ENCODE assay signal across 13 cellular contexts in the genomic region with DNA sequence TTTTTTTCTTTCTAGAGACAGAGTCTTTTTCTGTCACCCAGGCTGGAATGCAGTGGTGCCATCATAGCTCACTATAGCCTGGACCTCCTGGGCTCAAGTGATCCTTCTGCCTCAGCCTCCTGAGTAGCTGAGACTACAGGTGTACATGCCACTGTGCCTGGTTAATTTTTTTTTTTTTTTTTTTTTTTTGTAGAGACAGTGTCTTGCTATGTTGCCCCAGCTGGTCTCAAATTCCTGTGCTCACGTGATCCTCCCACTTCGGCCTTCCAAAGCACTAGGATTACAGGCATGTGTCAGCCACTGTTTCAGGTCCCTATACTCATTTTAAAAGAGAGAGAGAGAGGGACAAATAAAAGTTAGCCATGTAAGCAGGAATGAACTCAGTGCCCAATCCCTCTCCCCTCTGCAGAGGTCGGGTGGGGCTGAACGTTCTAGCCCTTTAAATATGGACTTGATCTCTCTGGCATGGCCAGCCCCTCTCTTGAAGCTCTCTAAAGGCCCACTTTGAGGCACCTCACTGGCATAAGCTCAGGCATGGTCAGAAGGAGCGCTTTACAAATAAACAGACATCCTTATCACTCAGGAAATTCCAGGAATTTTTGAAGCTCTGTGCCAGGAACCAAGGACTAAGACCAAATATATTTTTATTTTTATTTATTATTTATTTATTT. TPM values are rescaled to one million over a fixed set of nuclear protein-coding genes. Genes with fewer than 3 reads are reported as not detected.
DNase-seq lines count a peak whose midpoint lies in the region; ATAC-seq and TF ChIP-seq lines count a peak whose summit lies in the region.
"Had no signal": no experiment of that assay in that cellular context is flagged by ENCODE, and none has a peak within 500 bp of the region (broad histone marks: within the 10 kb centered on the region; RNA-seq: fewer than 3 reads in every experiment).

No MANE protein-coding gene starts in this region.

- peak overlapping the region in 3 of 5 donors; percentile 23 to 86 (median 52) for H3K27ac ChIP-seq in adrenal gland
- H3K27ac ChIP-seq in lower lobe of right lung, result peak overlapping the region; percentile 22
- H3K27ac ChIP-seq: KMS-11, WERI-Rb-1 had no signal

- H3K9me3 ChIP-seq in adrenal gland (replicated peaks in 1 of 3), result no peaks in the 10 kb centered on the region
- no peaks in the 10 kb centered on the region for H3K9me3 ChIP-seq in lower lobe of right lung
- H3K9me3 ChIP-seq: testis had no signal

- no peak for TF ChIP-seq CTCF in AG10803 (conservative IDR thresholded peaks at IDR 0.05; ENCODE audit: low read length)
- no peak for TF ChIP-seq CTCF in adrenal gland (IDR thresholded peaks at IDR 0.05)
- TF ChIP-seq CTCF in lower lobe of right lung (IDR thresholded peaks at IDR 0.05), result no peak

- TF ChIP-seq POLR2A in adrenal gland (IDR thresholded peaks at IDR 0.05) (no peak), GM18505 (IDR thresholded peaks at IDR 0.05; ENCODE audit: borderline replicate concordance, extremely low read depth, insufficient read depth, insufficient read length) (no peak)

- H3K36me3 ChIP-seq in adrenal gland (replicated peaks in 1 of 2) (no peaks in the 10 kb centered on the region), lower lobe of right lung (no peaks in the 10 kb centered on the region)
- H3K36me3 ChIP-seq: WERI-Rb-1 had no signal

- peaks cover 11 to 41% of the 10 kb centered on the region in 2 donors for H3K4me1 ChIP-seq in adrenal gland (replicated peaks in 1 of 2)
- peaks cover 58% of the 10 kb centered on the region for H3K4me1 ChIP-seq in lower lobe of right lung

- peak; percentile 58 to 63 for ATAC-seq in lower lobe of right lung
- no peak for ATAC-seq in HG03045 (IDR thresholded peaks at IDR 0.05; ENCODE audit: unreplicated experiment)
- ATAC-seq in GM18505 (IDR thresholded peaks at IDR 0.05; ENCODE audit: unreplicated experiment), result no peak
- ATAC-seq in GM18511 (IDR thresholded peaks at IDR 0.05; ENCODE audit: unreplicated experiment), result no peak

- POLR2A ChIA-PET in HEK293T (lab: Yijun Ruan, JAX), result interaction anchor here (1.7 kb wide), 1 partner anchor 139 kb away, joined by 6 read pairs; no protein-coding TSS in a partner anchor

- H3K27me3 ChIP-seq in adrenal gland, result no peaks in the 10 kb centered on the region
- H3K27me3 ChIP-seq in lower lobe of right lung (ENCODE audit: low read depth), result no peaks in the 10 kb centered on the region
- H3K27me3 ChIP-seq: testis had no signal

- intact Hi-C loops in adrenal gland (cut with DNase I), result loop anchor here in 1 of 2 donors (5.0 kb wide), 1 partner anchor 52 kb away; a partner anchor contains a TSS
- intact Hi-C loops in lower lobe of right lung (cut with DNase I), result loop anchor here (10.0 kb wide), 1 partner anchor 54 kb away; a partner anchor contains a TSS

- DNase-seq in AG10803 (ENCODE audit: low read depth) (peak; percentile 50), HEK293T (ENCODE audit: extremely low spot score) (no peak), adrenal gland (peak in 3 of 7 donors; percentile 53 to 57 (median 54)), lower lobe of right lung (no peak), HUDEP-2 (lab: John Stamatoyannopoulos, UW; ENCODE audit: unreplicated experiment in 76 of 76) (no peak)
- DNase-seq: activated naive CD8-positive, alpha-beta T cell treated with anti-CD3 and anti-CD28 coated beads, Interleukin-2, amount 10 ng/mL, durations not matched to agents 7 days and 5 days; stimulated activated CD4-positive, alpha-beta T cell treated with anti-CD3 and anti-CD28 coated beads, Interleukin-1b, Interleukin-23, amount 100 ng/mL, for 48 hours; testis; WERI-Rb-1 had no signal

- H3K4me3 ChIP-seq in AG10803 (ENCODE audit: low read length) (no peak overlapping the region), adrenal gland (no peak overlapping the region), lower lobe of right lung (no peak overlapping the region)
- H3K4me3 ChIP-seq: testis had no signal

- CTCF ChIA-PET in HEK293T (lab: Yijun Ruan, JAX), result interaction anchor here (0.6 to 1.2 kb wide), 5 partner anchors 9 to 1128 kb away, joined by 3 to 7 read pairs (median 3); a partner anchor contains a TSS

- 12 to 27% (median 23%) methylated on average over 5 of the region's 5 CpGs for WGBS in adrenal gland, 4 donors

TF ChIP-seq in HEK293T, 16 proteins besides CTCF, POLR2A, EP300 and RAD21:
- TF ChIP-seq SUZ12 (IDR thresholded peaks at IDR 0.05) (no peak), SP1 (IDR thresholded peaks at IDR 0.05) (no peak), ZNF384 (IDR thresholded peaks at IDR 0.05) (0 out of 2 replicates have a peak, but pooled peaks have one; percentile 28)

RNA-seq across cellular contexts. Expression of a gene that starts 9.0 kb away (rescaled TPM):
- total RNA-seq in adrenal gland (100 to 1,000 TPM in 2 of 8 donors, 10 to 100 TPM in 6; 55.9 to 159 (median 66.8) TPM), lower lobe of right lung (125 TPM)
- polyA plus RNA-seq in adrenal gland, result 100 to 1,000 TPM in 1 of 3 donors, 10 to 100 TPM in 2; 33.4 to 128 (median 56.2) TPM

RNA-seq across cellular contexts. Expression of a gene that starts 52.5 kb away (rescaled TPM):
- 10 to 100 TPM in 6 of 8 donors, 1 to 10 TPM in 2; 7.1 to 26.9 (median 21.4) TPM for total RNA-seq in adrenal gland
- 10 to 100 TPM in 1 of 3 donors, 1 to 10 TPM in 2; 6.5 to 12.3 (median 7.4) TPM for polyA plus RNA-seq in adrenal gland
- 12.8 TPM for total RNA-seq in lower lobe of right lung

Comparison
In these comparisons a context has a peak if more than half of its experiments do, and no peak if none do; other contexts are left out.
1. ATAC-seq: peak in lower lobe of right lung (2 of 2); none in HG03045 (single experiment), GM18505 (single experiment) and GM18511 (single experiment).